In genomic region chr12:94195483-94195882, GRCh38 we compare ENCODE assay signal across 1 cellular context.
TF ChIP-seq lines count a peak whose summit lies in the region.

No MANE protein-coding gene starts in this region.

TF ChIP-seq in H1, 55 proteins besides CTCF, POLR2A, EP300 and RAD21:
- TF ChIP-seq BACH1 (IDR thresholded peaks at IDR 0.05; ENCODE audit: low read length) (no peak), BCL11A (IDR thresholded peaks at IDR 0.05; ENCODE audit: low read depth in 2 of 2, low read length in 2 of 2) (no peak), NANOG (IDR thresholded peaks at IDR 0.05; ENCODE audit: insufficient read depth, low read depth, low read length, poor library complexity, severe bottlenecking) (no peak), CTBP2 (IDR thresholded peaks at IDR 0.05; ENCODE audit: borderline replicate concordance, insufficient read depth, insufficient read length, low read length) (no peak), ATF3 (IDR thresholded peaks at IDR 0.05; ENCODE audit: insufficient read depth, low read depth, low read length) (no peak), JUND (IDR thresholded peaks at IDR 0.05; ENCODE audit: low read length) (no peak), SIN3A (conservative IDR thresholded peaks at IDR 0.05 in 1 of 2, IDR thresholded peaks at IDR 0.05 in 1 of 2; ENCODE audit: low read depth in 1 of 2, low read length in 2 of 2) (no peak), POLR2AphosphoS5 (IDR thresholded peaks at IDR 0.05; ENCODE audit: low read depth, low read length) (no peak), EZH2 (IDR thresholded peaks at IDR 0.05; ENCODE audit: low read depth, low read length, severe bottlenecking) (no peak), KDM4A (IDR thresholded peaks at IDR 0.05; ENCODE audit: low read depth, low read length, severe bottlenecking) (no peak), SIX5 (IDR thresholded peaks at IDR 0.05; ENCODE audit: low read depth, low read length) (no peak), CHD1 (IDR thresholded peaks at IDR 0.05; ENCODE audit: low read depth, low read length) (no peak), TBP (IDR thresholded peaks at IDR 0.05; ENCODE audit: low read depth, low read length) (no peak)
